ENCODE assay signal across 11 cellular contexts in genomic region chr2:60484080-60484737, GRCh38.
DNase-seq lines count a peak whose midpoint lies in the region; ATAC-seq and TF ChIP-seq lines count a peak whose summit lies in the region.
"Had no signal": no experiment of that assay in that cellular context is flagged by ENCODE, and none has a peak within 500 bp of the region (broad histone marks: within the 10 kb centered on the region; RNA-seq: fewer than 3 reads in every experiment).

No MANE protein-coding gene starts in this region.

- no peaks in the 10 kb centered on the region for H3K36me3 ChIP-seq in psoas muscle (ENCODE audit: insufficient read depth in 1 of 2, low read depth in 1 of 2)
- H3K36me3 ChIP-seq: thoracic aorta had no signal

- intact Hi-C loops in psoas muscle (cut with DNase I) = no loop called here

- H3K27ac ChIP-seq in AG04450 (ENCODE audit: low read depth, low read length) = peak overlapping the region; percentile 54
- no peak overlapping the region for H3K27ac ChIP-seq in psoas muscle
- H3K27ac ChIP-seq: C4-2B, thoracic aorta had no signal

- no peak overlapping the region for H3K4me3 Mint-ChIP-seq in activated naive CD8-positive, alpha-beta T cell treated with anti-CD3 and anti-CD28 coated beads for 36 hours

- H3K27me3 ChIP-seq in AG04450 (ENCODE audit: control insufficient read depth, insufficient read depth, low read length) (no peaks in the 10 kb centered on the region), psoas muscle (ENCODE audit: insufficient read depth in 3 of 3, low read length in 2 of 3) (no peaks in the 10 kb centered on the region)

- 47 to 52% (median 52%) methylated on average over 11 of the region's 11 CpGs for WGBS in psoas muscle, 3 donors

- H3K4me3 ChIP-seq in AG04450 (ENCODE audit: low read depth, low read length) (no peak overlapping the region), psoas muscle (no peak overlapping the region)
- H3K4me3 ChIP-seq: thoracic aorta had no signal

- peak overlapping the region; percentile 69 for H3K27ac Mint-ChIP-seq in activated naive CD8-positive, alpha-beta T cell treated with anti-CD3 and anti-CD28 coated beads for 36 hours
- H3K27ac Mint-ChIP-seq: progenitor cell of endocrine pancreas had no signal

- H3K9me3 ChIP-seq in AG04450 (ENCODE audit: control insufficient read depth, insufficient read depth, low read length) (no peaks in the 10 kb centered on the region), psoas muscle (no peaks in the 10 kb centered on the region)
- H3K9me3 ChIP-seq: thoracic aorta had no signal

- H3K9me3 Mint-ChIP-seq in activated naive CD8-positive, alpha-beta T cell treated with anti-CD3 and anti-CD28 coated beads for 36 hours = no peaks in the 10 kb centered on the region

- peaks cover 23% of the 10 kb centered on the region for H3K27me3 Mint-ChIP-seq in activated naive CD8-positive, alpha-beta T cell treated with anti-CD3 and anti-CD28 coated beads for 36 hours

- CTCF ChIA-PET in AG04450 (lab: Charles Lee) = interaction anchor here (1.0 to 1.6 kb wide), 4 partner anchors 10 to 32 kb away, joined by 3 to 4 read pairs (median 3); no protein-coding TSS in a partner anchor

- no peaks in the 10 kb centered on the region for H3K36me3 Mint-ChIP-seq in activated naive CD8-positive, alpha-beta T cell treated with anti-CD3 and anti-CD28 coated beads for 36 hours

- H3K4me1 Mint-ChIP-seq in activated naive CD8-positive, alpha-beta T cell treated with anti-CD3 and anti-CD28 coated beads for 36 hours = peaks cover 2% of the 10 kb centered on the region

- TF ChIP-seq CTCF in AG04450 (IDR thresholded peaks at IDR 0.05; ENCODE audit: low read depth, low read length) = no peak
- no peak for TF ChIP-seq CTCF in psoas muscle (IDR thresholded peaks at IDR 0.05)

- H3K4me1 ChIP-seq in psoas muscle = no peaks in the 10 kb centered on the region

- DNase-seq in AG04450 (ENCODE audit: low read depth, low spot score) (peak; percentile 29), kidney tubule cell (ENCODE audit: low spot score) (peak; percentile 12), psoas muscle (no peak), T-helper 2 cell (no peak)
- DNase-seq in activated naive CD8-positive, alpha-beta T cell treated with anti-CD3 and anti-CD28 coated beads for 36 hours = no peak
- DNase-seq in activated CD4-positive, alpha-beta T cell treated with anti-CD3 and anti-CD28 coated beads, Interleukin-2, amount 50 U/mL, for 48 hours = no peak

- ATAC-seq in GM21737 (IDR thresholded peaks at IDR 0.05; ENCODE audit: unreplicated experiment) = peak; percentile 38
- no peak for ATAC-seq in psoas muscle
- no peak for ATAC-seq in HG02642 (IDR thresholded peaks at IDR 0.05; ENCODE audit: poor library complexity, unreplicated experiment)

- POLR2A ChIA-PET in AG04450 (lab: Yijun Ruan, JAX) = interaction anchor here (0.6 to 1.0 kb wide), 2 partner anchors 66 to 486 kb away, joined by 3 read pairs; no protein-coding TSS in a partner anchor

Comparison
In these comparisons a context has a peak if more than half of its experiments do, and no peak if none do; other contexts are left out.
1. DNase-seq: peak in AG04450 (single experiment) and kidney tubule cell (single experiment); none in activated naive CD8-positive, alpha-beta T cell treated with anti-CD3 and anti-CD28 coated beads for 36 hours (single experiment), psoas muscle (0 of 2), activated CD4-positive, alpha-beta T cell treated with anti-CD3 and anti-CD28 coated beads, Interleukin-2, amount 50 U/mL, for 48 hours (0 of 2) and T-helper 2 cell (0 of 5).